19 cellular contexts compared by ENCODE assay signal in the genomic region with DNA sequence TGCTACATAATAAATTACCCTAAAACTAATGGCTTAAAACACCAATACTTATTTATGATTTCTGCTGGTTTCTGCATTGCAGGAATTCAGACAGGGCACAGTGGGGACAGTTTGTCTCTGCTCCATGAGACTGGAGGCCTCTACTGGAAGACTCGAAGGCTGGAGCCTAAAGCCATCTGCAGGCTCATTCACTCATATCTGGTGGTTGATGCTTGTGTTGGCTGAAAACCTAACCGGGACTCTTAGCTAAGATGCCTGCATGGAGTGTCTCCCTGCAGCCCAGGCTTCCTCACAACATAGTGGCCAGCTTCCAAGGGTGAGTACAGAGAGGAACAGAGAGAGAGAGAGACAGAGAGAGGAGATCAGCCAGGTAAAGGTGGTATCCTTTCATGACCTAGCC.
DNase-seq lines count a peak whose midpoint lies in the region; ATAC-seq and TF ChIP-seq lines count a peak whose summit lies in the region.
"Had no signal": no experiment of that assay in that cellular context is flagged by ENCODE, and none has a peak within 500 bp of the region (broad histone marks: within the 10 kb centered on the region; RNA-seq: fewer than 3 reads in every experiment).

No MANE protein-coding gene starts in this region.

- peaks cover 7% of the 10 kb centered on the region for H3K9me3 Mint-ChIP-seq in MCF 10A (ENCODE audit: unreplicated experiment)
- H3K9me3 Mint-ChIP-seq: CD8-positive, alpha-beta T cell had no signal

- H3K27ac Mint-ChIP-seq in MCF 10A (ENCODE audit: low read depth, unreplicated experiment): no peak overlapping the region
- H3K27ac Mint-ChIP-seq: B cell; CD4-positive, alpha-beta T cell; CD8-positive, alpha-beta T cell had no signal

- H3K4me1 ChIP-seq in mammary epithelial cell (ENCODE audit: insufficient read depth, low read length) (peaks cover 21% of the 10 kb centered on the region), right cardiac atrium (ENCODE audit: control insufficient read depth, insufficient read depth, low read length) (no peaks in the 10 kb centered on the region), RWPE2 (ENCODE audit: insufficient read depth, poor library complexity, severe bottlenecking) (peaks cover 19% of the 10 kb centered on the region)
- H3K4me1 ChIP-seq: BLaER1 treated with 17β-estradiol and CSF1 and Interleukin-3, amounts not matched to agents 10 nM and 100 nM had no signal

- H4K20me1 ChIP-seq in mammary epithelial cell (ENCODE audit: insufficient read depth, low read length): no peaks in the 10 kb centered on the region
- H4K20me1 ChIP-seq: BLaER1 treated with 17β-estradiol and CSF1 and Interleukin-3, amounts not matched to agents 10 nM and 100 nM had no signal

- H3K36me3 Mint-ChIP-seq in MCF 10A (ENCODE audit: insufficient read depth, unreplicated experiment): no peaks in the 10 kb centered on the region
- H3K36me3 Mint-ChIP-seq: CD8-positive, alpha-beta T cell had no signal

- H3K79me2 ChIP-seq in mammary epithelial cell (ENCODE audit: insufficient read depth, low read length): no peaks in the 10 kb centered on the region

- no TSS peak for BruUV-seq in mammary epithelial cell (replicated peaks; lab: Mats Ljungman, UMichigan)
- no TSS peak for BruUV-seq in MCF 10A (replicated peaks; lab: Mats Ljungman, UMichigan)

- POLR2A ChIA-PET in MCF 10A (lab: Yijun Ruan, JAX): interaction anchor here (0.7 to 1.3 kb wide), 3 partner anchors 11 to 179 kb away, joined by 3 to 4 read pairs (median 3); no protein-coding TSS in a partner anchor

- no peak for TF ChIP-seq CTCF in mammary epithelial cell (conservative IDR thresholded peaks at IDR 0.05 in 1 of 2, IDR thresholded peaks at IDR 0.05 in 1 of 2; ENCODE audit: extremely low read depth in 1 of 2, insufficient read depth in 1 of 2, low read depth in 1 of 2, low read length in 2 of 2)
- TF ChIP-seq CTCF in MCF 10A (IDR thresholded peaks at IDR 0.05; ENCODE audit: unreplicated experiment): no peak
- no peak for TF ChIP-seq CTCF in RWPE2 (IDR thresholded peaks at IDR 0.05; ENCODE audit: poor library complexity, severe bottlenecking)
- no peak for TF ChIP-seq CTCF in omental fat pad (IDR thresholded peaks at IDR 0.05)

- WGBS in mammary epithelial cell (ENCODE audit: low coverage, missing lambda C conversion rate): 100% methylated on average over 2 of the region's 2 CpGs
- WGBS in right cardiac atrium: 47% methylated on average over 2 of the region's 2 CpGs

- ATAC-seq in right cardiac atrium (peak; percentile 67 to 72), RWPE2 (ENCODE audit: low read depth) (no peak), omental fat pad (ENCODE audit: low FRiP score) (no peak)
- ATAC-seq: CD8-positive, alpha-beta T cell; GM12878 had no signal

- no peaks in the 10 kb centered on the region for H3K27me3 ChIP-seq in mammary epithelial cell (ENCODE audit: insufficient read depth, low read length)
- H3K27me3 ChIP-seq in right cardiac atrium (ENCODE audit: control insufficient read depth, insufficient read depth): no peaks in the 10 kb centered on the region
- H3K27me3 ChIP-seq in RWPE2 (ENCODE audit: insufficient read depth, poor library complexity, severe bottlenecking): no peaks in the 10 kb centered on the region
- H3K27me3 ChIP-seq: BLaER1 treated with 17β-estradiol and CSF1 and Interleukin-3, amounts not matched to agents 10 nM and 100 nM had no signal

- no peak for DNase-seq in mammary epithelial cell
- no peak for DNase-seq in MCF 10A (ENCODE audit: unreplicated experiment)
- no peak for DNase-seq in right cardiac atrium
- no peak for DNase-seq in cardiac septum (ENCODE audit: low spot score)
- no peak for DNase-seq in RWPE2 (ENCODE audit: low spot score)
- no peak for DNase-seq in omental fat pad (ENCODE audit: low spot score)
- DNase-seq in GM03348 (ENCODE audit: low spot score): no peak
- DNase-seq: 8988T; AML-193; Caco-2; Calu3; CD4-positive, alpha-beta T cell; CD8-positive, alpha-beta T cell; DMS79 treated with DMSO at 0.1 percent for 48 hours; GF-D8 had no signal

- no peaks in the 10 kb centered on the region for H3K27me3 Mint-ChIP-seq in MCF 10A (ENCODE audit: insufficient read depth, unreplicated experiment)
- H3K27me3 Mint-ChIP-seq: B cell; CD4-positive, alpha-beta T cell had no signal

- H3K4me2 ChIP-seq in mammary epithelial cell (ENCODE audit: insufficient read depth, low read depth, low read length): no peak overlapping the region
- H3K4me2 ChIP-seq: BLaER1 treated with 17β-estradiol and CSF1 and Interleukin-3, amounts not matched to agents 10 nM and 100 nM had no signal

- dilution Hi-C loops in mammary epithelial cell (cut with HindIII; ENCODE audit: low sequenced_read_pairs): no loop called here

- H3K9me3 ChIP-seq in mammary epithelial cell (replicated peaks; ENCODE audit: insufficient read depth, low read length) (peaks cover 6% of the 10 kb centered on the region), right cardiac atrium (ENCODE audit: control insufficient read depth, low read length) (no peaks in the 10 kb centered on the region), RWPE2 (ENCODE audit: severe bottlenecking) (peaks cover 5% of the 10 kb centered on the region)

- peak overlapping the region; percentile 35 for H2AFZ ChIP-seq in mammary epithelial cell (ENCODE audit: low read depth, low read length)

- intact Hi-C loops in mammary epithelial cell (cut with micrococcal nuclease) (no loop called here), MCF 10A (cut with micrococcal nuclease) (no loop called here), right cardiac atrium (cut with DNase I) (no loop called here), cardiac septum (cut with DNase I) (no loop called here)

- H3K4me1 Mint-ChIP-seq in MCF 10A (ENCODE audit: insufficient read depth, unreplicated experiment): peaks cover 28% of the 10 kb centered on the region
- H3K4me1 Mint-ChIP-seq: B cell had no signal

- no peak overlapping the region for H3K4me3 Mint-ChIP-seq in MCF 10A (ENCODE audit: unreplicated experiment)
- H3K4me3 Mint-ChIP-seq: B cell; CD4-positive, alpha-beta T cell; CD8-positive, alpha-beta T cell had no signal

- in situ Hi-C loops in mammary epithelial cell (cut with MboI; ENCODE audit: low sequenced_read_pairs in 2 of 2): no loop called here

- H3K4me3 ChIP-seq in mammary epithelial cell (replicated peaks in 1 of 3; ENCODE audit: insufficient read depth in 1 of 3, low read depth in 2 of 3, low read length in 3 of 3): no peak overlapping the region
- no peak overlapping the region for H3K4me3 ChIP-seq in right cardiac atrium (ENCODE audit: low read length)
- H3K4me3 ChIP-seq in RWPE2 (ENCODE audit: severe bottlenecking): no peak overlapping the region
- H3K4me3 ChIP-seq: BLaER1 treated with 17β-estradiol and CSF1 and Interleukin-3, amounts not matched to agents 10 nM and 100 nM; GM12878 had no signal

- H3K36me3 ChIP-seq in mammary epithelial cell (ENCODE audit: insufficient read depth, low read length) (no peaks in the 10 kb centered on the region), RWPE2 (ENCODE audit: low read depth) (no peaks in the 10 kb centered on the region)
- H3K36me3 ChIP-seq: BLaER1 treated with 17β-estradiol and CSF1 and Interleukin-3, amounts not matched to agents 10 nM and 100 nM had no signal

- H3K27ac ChIP-seq in mammary epithelial cell (ENCODE audit: insufficient read depth, low read depth, low read length) (no peak overlapping the region), right cardiac atrium (ENCODE audit: low read length) (no peak overlapping the region), RWPE2 (ENCODE audit: poor library complexity, severe bottlenecking) (peak overlapping the region; percentile 100)
- H3K27ac ChIP-seq: BLaER1 treated with 17β-estradiol and CSF1 and Interleukin-3, amounts not matched to agents 10 nM and 100 nM; C4-2B had no signal

- H3K9ac ChIP-seq in mammary epithelial cell (ENCODE audit: insufficient read depth, low read length): no peak overlapping the region
- H3K9ac ChIP-seq: BLaER1 treated with 17β-estradiol and CSF1 and Interleukin-3, amounts not matched to agents 10 nM and 100 nM had no signal

- CTCF ChIA-PET in mammary epithelial cell (lab: Charles Lee; ENCODE audit: low non-redundant PET) (no interaction called here), MCF 10A (lab: Yijun Ruan, JAX) (interaction anchor here (0.7 to 0.9 kb wide), 2 partner anchors 10 to 445 kb away, joined by 3 to 4 read pairs; no protein-coding TSS in a partner anchor)

Comparison
In these comparisons a context has a peak if more than half of its experiments do, and no peak if none do; other contexts are left out.
1. ATAC-seq: peak in right cardiac atrium (2 of 2); none in RWPE2 (single experiment) and omental fat pad (single experiment).